Comparison of ENCODE assay signal across 35 cellular contexts in genomic region chr9:87013490-87013889, GRCh38.
"Had no signal": no experiment of that assay in that cellular context is flagged by ENCODE, and none has a peak within 500 bp of the region (broad histone marks: within the 10 kb centered on the region; RNA-seq: fewer than 3 reads in every experiment).

No MANE protein-coding gene starts in this region.

- H3K27me3 ChIP-seq: MG63 had no signal

- H3K9me3 ChIP-seq: MG63 had no signal

- H3K36me3 ChIP-seq: MG63 had no signal

- H3K4me3 ChIP-seq: MG63 had no signal

- DNase-seq: Karpas-422, Kasumi-1, MG63, MM.1S, MV-4-11, NCI-H1048, NCI-H1092, NCI-H1092 treated with DMSO at 0.1 percent for 48 hours, NCI-H1105, NCI-H1105 treated with DMSO at 0.1 percent for 48 hours, NCI-H1417, NCI-H1417 treated with DMSO at 0.1 percent for 48 hours, NCI-H1436, NCI-H1436 treated with DMSO at 0.1 percent for 48 hours, NCI-H146, NCI-H1694, NCI-H1694 treated with DMSO at 0.1 percent for 48 hours, NCI-H187, NCI-H187 treated with DMSO at 0.1 percent for 48 hours, NCI-H1930, NCI-H2029, NCI-H2029 treated with DMSO at 0.1 percent for 48 hours, NCI-H2081, NCI-H2081 treated with DMSO at 0.1 percent for 48 hours, NCI-H2107, NCI-H2171, NCI-H2171 treated with DMSO at 0.1 percent for 48 hours, NCI-H2227 treated with DMSO at 0.1 percent for 48 hours, NCI-H226, NCI-H345, NCI-H446 treated with DMSO at 0.1 percent for 48 hours, NCI-H510A, NCI-H510A treated with DMSO at 0.1 percent for 48 hours, NCI-H524, NCI-H524 treated with DMSO at 0.1 percent for 48 hours had no signal
